16 cellular contexts compared by ENCODE assay signal in genomic region chr1:95323117-95323516, GRCh38.
DNase-seq lines count a peak whose midpoint lies in the region; TF ChIP-seq lines count a peak whose summit lies in the region.
"Had no signal": no experiment of that assay in that cellular context is flagged by ENCODE, and none has a peak within 500 bp of the region (broad histone marks: within the 10 kb centered on the region; RNA-seq: fewer than 3 reads in every experiment).

No MANE protein-coding gene starts in this region.

- intact Hi-C loops in Calu3 (cut with micrococcal nuclease; ENCODE audit: unreplicated experiment), result no loop called here

- no peaks in the 10 kb centered on the region for H3K27me3 ChIP-seq in endodermal cell (ENCODE audit: control insufficient read depth, insufficient read depth, low read length, poor library complexity, severe bottlenecking)
- no peaks in the 10 kb centered on the region for H3K27me3 ChIP-seq in suprapubic skin
- H3K27me3 ChIP-seq: colonic mucosa had no signal

- TF ChIP-seq CTCF in Calu3 (IDR thresholded peaks at IDR 0.05; ENCODE audit: unreplicated experiment), result no peak
- no peak for TF ChIP-seq CTCF in endodermal cell (conservative IDR thresholded peaks at IDR 0.05)
- TF ChIP-seq CTCF in GM13976 (IDR thresholded peaks at IDR 0.05; ENCODE audit: borderline replicate concordance, control extremely low read depth, extremely low read depth, insufficient read depth, missing control alignments), result no peak
- no peak for TF ChIP-seq CTCF in suprapubic skin (IDR thresholded peaks at IDR 0.05)

- H3K27ac ChIP-seq in endodermal cell (ENCODE audit: low read depth, low read length) (peak overlapping the region; percentile 33), mesodermal cell (ENCODE audit: low read depth, low read length, severe bottlenecking) (peak overlapping the region; percentile 73), suprapubic skin (no peak overlapping the region)
- H3K27ac ChIP-seq: colonic mucosa had no signal

- H3K4me1 Mint-ChIP-seq in Calu3 (ENCODE audit: low read depth, unreplicated experiment) (no peaks in the 10 kb centered on the region), endodermal cell (peaks cover 10% of the 10 kb centered on the region)
- H3K4me1 Mint-ChIP-seq: activated CD4-positive, alpha-beta T cell treated with anti-CD3 and anti-CD28 coated beads, Interleukin-2, amount 10 ng/mL, durations not matched to agents 7 days and 5 days; CD4-positive, CD25-positive, alpha-beta regulatory T cell had no signal

- no peaks in the 10 kb centered on the region for H3K36me3 ChIP-seq in endodermal cell (ENCODE audit: control insufficient read depth, insufficient read depth, low read length)
- no peaks in the 10 kb centered on the region for H3K36me3 ChIP-seq in mesodermal cell (ENCODE audit: control insufficient read depth, insufficient read depth, low read length)
- no peaks in the 10 kb centered on the region for H3K36me3 ChIP-seq in suprapubic skin
- H3K36me3 ChIP-seq: colonic mucosa had no signal

- H3K9ac ChIP-seq in endodermal cell (ENCODE audit: extremely low read depth, low read length, poor library complexity, severe bottlenecking), result no peak overlapping the region

- H3K27ac Mint-ChIP-seq in Calu3 (ENCODE audit: unreplicated experiment) (no peak overlapping the region), endodermal cell (no peak overlapping the region)
- H3K27ac Mint-ChIP-seq: activated CD4-positive, alpha-beta T cell treated with anti-CD3 and anti-CD28 coated beads, Interleukin-2, amount 10 ng/mL, durations not matched to agents 7 days and 5 days; activated T-cell treated with anti-CD3 and anti-CD28 coated beads, Interleukin-2, amount 50 U/mL, for 72 hours; CD4-positive, CD25-positive, alpha-beta regulatory T cell had no signal

- CTCF ChIA-PET in Calu3 (lab: Charles Lee), result interaction anchor here (0.5 kb wide), 1 partner anchor 75 kb away, joined by 3 read pairs; no protein-coding TSS in a partner anchor

- H3K27me3 Mint-ChIP-seq in Calu3 (ENCODE audit: unreplicated experiment) (no peaks in the 10 kb centered on the region), endodermal cell (ENCODE audit: insufficient read depth) (peaks cover 1% of the 10 kb centered on the region)
- H3K27me3 Mint-ChIP-seq: activated CD4-positive, alpha-beta T cell treated with anti-CD3 and anti-CD28 coated beads, Interleukin-2, amount 10 ng/mL, durations not matched to agents 7 days and 5 days; CD4-positive, CD25-positive, alpha-beta regulatory T cell had no signal

- H3K36me3 Mint-ChIP-seq in Calu3 (ENCODE audit: insufficient read depth, unreplicated experiment) (no peaks in the 10 kb centered on the region), endodermal cell (ENCODE audit: low read depth) (no peaks in the 10 kb centered on the region)
- H3K36me3 Mint-ChIP-seq: CD4-positive, CD25-positive, alpha-beta regulatory T cell had no signal

- H3K4me1 ChIP-seq in endodermal cell (ENCODE audit: control insufficient read depth, insufficient read depth, low read length) (peaks cover 4% of the 10 kb centered on the region), mesodermal cell (ENCODE audit: control insufficient read depth, insufficient read depth, low read length, poor library complexity, severe bottlenecking) (peaks cover 14% of the 10 kb centered on the region), suprapubic skin (peaks cover 4% of the 10 kb centered on the region)
- H3K4me1 ChIP-seq: colonic mucosa had no signal

- TF ChIP-seq EP300 in suprapubic skin (IDR thresholded peaks at IDR 0.05), result no peak

- no peaks in the 10 kb centered on the region for H3K9me3 Mint-ChIP-seq in Calu3 (ENCODE audit: low read depth, unreplicated experiment)
- no peaks in the 10 kb centered on the region for H3K9me3 Mint-ChIP-seq in endodermal cell
- H3K9me3 Mint-ChIP-seq: activated CD4-positive, alpha-beta T cell treated with anti-CD3 and anti-CD28 coated beads, Interleukin-2, amount 10 ng/mL, durations not matched to agents 7 days and 5 days; activated T-cell treated with anti-CD3 and anti-CD28 coated beads, Interleukin-2, amount 50 U/mL, for 72 hours had no signal

- BruUV-seq in Calu3 (replicated peaks; lab: Mats Ljungman, UMichigan), result no TSS peak

- H3K4me3 ChIP-seq in endodermal cell (ENCODE audit: low read length), result no peak overlapping the region
- no peak overlapping the region for H3K4me3 ChIP-seq in mesodermal cell (ENCODE audit: extremely low read depth, insufficient read depth, low read length, poor library complexity, severe bottlenecking)
- H3K4me3 ChIP-seq in suprapubic skin, result no peak overlapping the region
- H3K4me3 ChIP-seq: colonic mucosa had no signal

- DNase-seq in Calu3 (peak; percentile 26), M059J (ENCODE audit: low read depth) (peak; percentile 36), endodermal cell (no peak), HPDE6-E6E7 (ENCODE audit: extremely low spot score) (no peak), GM13976 (ENCODE audit: low spot score) (no peak), SKM-1 treated with dmso at 0.1 percent for 144 hours (lab: John Stamatoyannopoulos, UW; ENCODE audit: unreplicated experiment) (no peak), suprapubic skin (ENCODE audit: low spot score in 2 of 2) (no peak)
- DNase-seq: activated CD4-positive, alpha-beta T cell treated with anti-CD3 and anti-CD28 coated beads, Interleukin-2, amount 10 ng/mL, durations not matched to agents 7 days and 5 days; activated T-cell treated with anti-CD3 and anti-CD28 coated beads, Interleukin-2, amount 50 U/mL, for 72 hours; CD4-positive, CD25-positive, alpha-beta regulatory T cell; colonic mucosa; HCEC 1CT; NCI-H1092; retina; stimulated activated naive CD4-positive, alpha-beta T cell had no signal

- in situ Hi-C loops in GM13976 (cut with MboI; ENCODE audit: low sequenced_read_pairs, unreplicated experiment), result no loop called here

- no peaks in the 10 kb centered on the region for H3K9me3 ChIP-seq in endodermal cell (ENCODE audit: control insufficient read depth, low read length)
- no peaks in the 10 kb centered on the region for H3K9me3 ChIP-seq in mesodermal cell (ENCODE audit: control insufficient read depth, low read length)
- no peaks in the 10 kb centered on the region for H3K9me3 ChIP-seq in suprapubic skin
- H3K9me3 ChIP-seq: colonic mucosa had no signal

- H3K4me3 Mint-ChIP-seq in Calu3 (ENCODE audit: low read depth, unreplicated experiment), result no peak overlapping the region
- no peak overlapping the region for H3K4me3 Mint-ChIP-seq in endodermal cell
- H3K4me3 Mint-ChIP-seq: activated CD4-positive, alpha-beta T cell treated with anti-CD3 and anti-CD28 coated beads, Interleukin-2, amount 10 ng/mL, durations not matched to agents 7 days and 5 days; activated T-cell treated with anti-CD3 and anti-CD28 coated beads, Interleukin-2, amount 50 U/mL, for 72 hours; CD4-positive, CD25-positive, alpha-beta regulatory T cell had no signal

- no peak for TF ChIP-seq POLR2A in suprapubic skin (IDR thresholded peaks at IDR 0.05)

- WGBS in endodermal cell (ENCODE audit: insufficient coverage in 1 of 2, insufficient read length in 1 of 2), 2 experiments, result 73% methylated on average over 1 of the region's 1 CpG; no CpG with 5 or more reads in 1 of the 2 experiments
- no CpG with 5 or more reads among the region's 1 CpG for WGBS in mesodermal cell (ENCODE audit: insufficient coverage in 2 of 2), 2 experiments
- WGBS in suprapubic skin, result 54% methylated on average over 1 of the region's 1 CpG

Comparison
In these comparisons a context has a peak if more than half of its experiments do, and no peak if none do; other contexts are left out.
1. DNase-seq: peak in Calu3 (single experiment) and M059J (single experiment); none in endodermal cell (single experiment), HPDE6-E6E7 (single experiment), GM13976 (single experiment), SKM-1 treated with dmso at 0.1 percent for 144 hours (single experiment) and suprapubic skin (0 of 2).